ENCODE assay signal across 8 cellular contexts in the genomic region with DNA sequence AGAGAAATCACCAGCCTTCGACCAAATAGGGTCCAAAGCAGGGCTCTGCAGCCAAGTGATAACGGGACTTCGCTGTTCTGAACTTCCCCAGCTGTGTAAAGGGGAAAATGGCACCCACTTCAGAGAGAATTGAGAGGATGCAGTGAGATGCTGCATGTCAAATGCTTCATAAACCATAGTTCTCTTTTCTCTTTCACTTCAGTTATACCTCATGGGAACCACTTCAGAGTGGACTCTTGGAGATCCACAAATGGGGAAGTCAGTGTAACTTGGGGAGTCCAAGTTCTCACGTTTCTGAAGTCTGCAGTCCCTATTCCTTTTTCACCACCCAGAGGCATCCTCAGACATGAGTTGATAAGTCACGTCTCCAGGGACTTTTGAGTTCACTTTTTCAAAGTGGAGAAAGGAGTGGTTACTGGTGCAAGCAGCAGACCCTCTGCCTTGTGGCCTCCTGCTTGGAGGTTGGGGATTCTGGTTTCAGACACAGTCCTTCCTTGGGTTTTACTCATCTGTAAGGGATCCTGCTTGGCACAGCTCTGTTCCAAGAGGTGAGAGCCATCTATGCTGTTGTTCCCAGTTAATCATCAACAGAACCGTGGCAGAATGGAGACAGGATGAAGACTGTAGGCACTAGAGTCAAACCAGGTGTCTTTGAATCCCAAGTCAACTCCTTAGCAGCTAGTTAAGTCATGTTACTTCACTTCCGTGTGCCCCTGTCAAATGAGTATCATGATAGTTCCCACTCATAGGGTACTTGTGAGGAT.
DNase-seq lines count a peak whose midpoint lies in the region; ATAC-seq, FAIRE-seq and TF ChIP-seq lines count a peak whose summit lies in the region.

No MANE protein-coding gene starts in this region.

- no peaks in the 10 kb centered on the region for H3K27me3 ChIP-seq in HepG2 (ENCODE audit: control insufficient read depth in 1 of 2, insufficient read depth in 2 of 2, low read length in 2 of 2)

- no peak for TF ChIP-seq RAD21 in HepG2 (CRISPR knock-in tag; IDR thresholded peaks at IDR 0.05)

- CTCF ChIA-PET in HepG2 (lab: Yijun Ruan, JAX; ENCODE audit: low intra/inter-chr PET ratio, low total read pairs): no interaction called here

- no peak overlapping the region for H2AFZ ChIP-seq in HepG2 (ENCODE audit: low read length)

- peak overlapping the region; percentile 19; the same call in 1 of the 2 replicates for H3K4me2 ChIP-seq in HepG2 (ENCODE audit: low read depth, low read length)

- H3K4me1 ChIP-seq in HepG2 (ENCODE audit: insufficient read depth, low read length): peaks cover 15% of the 10 kb centered on the region

- POLR2A ChIA-PET in HepG2 (lab: Yijun Ruan, JAX): interaction anchor here (0.5 kb wide), 1 partner anchor 72 kb away, joined by 4 read pairs; no protein-coding TSS in a partner anchor

- TF ChIP-seq CTCF in GM12865 (IDR thresholded peaks at IDR 0.05; ENCODE audit: insufficient read depth, low read depth, low read length, missing control alignments): no peak
- no peak for TF ChIP-seq CTCF in HepG2 (CRISPR knock-in tag; IDR thresholded peaks at IDR 0.05)

- H3K79me2 ChIP-seq in HepG2 (ENCODE audit: insufficient read depth, low read length): no peaks in the 10 kb centered on the region

- H3K36me3 ChIP-seq in HepG2 (replicated peaks in 1 of 2; ENCODE audit: control insufficient read depth in 1 of 2, insufficient read depth in 2 of 2, low read length in 2 of 2): no peaks in the 10 kb centered on the region

- TF ChIP-seq EP300 in HepG2 (IDR thresholded peaks at IDR 0.05; ENCODE audit: low read depth in 2 of 2, low read length in 2 of 2) (no peak), HepG2 (CRISPR knock-in tag; IDR thresholded peaks at IDR 0.05; ENCODE audit: borderline replicate concordance) (no peak)

- no peaks in the 10 kb centered on the region for H3K27me3 Mint-ChIP-seq in stimulated activated naive CD8-positive, alpha-beta T cell treated with anti-CD3 and anti-CD28 coated beads, Interleukin-15, amount 100 ng/mL, for 72 hours

- FAIRE-seq in HepG2 (lab: Jason Lieb, UNC): peak; percentile 61

- in situ Hi-C loops in HepG2 (cut with HindIII; ENCODE audit: extremely low pct_ligation_motif_present, low pct_unique_long_range_greater_than_20kb): no loop called here

- no peak overlapping the region for H3K9ac ChIP-seq in HepG2 (ENCODE audit: insufficient read depth, low read depth, low read length)

- H3K4me3 ChIP-seq in GM12865 (ENCODE audit: low read depth, low read length) (no peak overlapping the region), HepG2 (replicated peaks in 1 of 3; ENCODE audit: insufficient read depth in 1 of 3, low read depth in 2 of 3, low read length in 3 of 3) (no peak overlapping the region)

- TF ChIP-seq POLR2A in HepG2 (IDR thresholded peaks at IDR 0.05; ENCODE audit: insufficient read depth in 1 of 2, low read depth in 2 of 2, low read length in 2 of 2): no peak

- H3K4me3 Mint-ChIP-seq in stimulated activated naive CD8-positive, alpha-beta T cell treated with anti-CD3 and anti-CD28 coated beads, Interleukin-15, amount 100 ng/mL, for 72 hours: no peak overlapping the region

- ATAC-seq in GM21529 (IDR thresholded peaks at IDR 0.05; ENCODE audit: unreplicated experiment) (peak; percentile 77), HepG2 (peak; percentile 95), GM18858 (IDR thresholded peaks at IDR 0.05; ENCODE audit: unreplicated experiment) (no peak)
- ATAC-seq in stimulated activated naive CD8-positive, alpha-beta T cell treated with anti-CD3 and anti-CD28 coated beads, Interleukin-15, amount 100 ng/mL, for 72 hours: no peak

- H3K9me3 Mint-ChIP-seq in stimulated activated naive CD8-positive, alpha-beta T cell treated with anti-CD3 and anti-CD28 coated beads, Interleukin-15, amount 100 ng/mL, for 72 hours: no peaks in the 10 kb centered on the region

- intact Hi-C loops in HepG2 (cut with micrococcal nuclease; ENCODE audit: unreplicated experiment): no loop called here

- DNase-seq in GM12865 (ENCODE audit: low read depth) (peak; percentile 88), MV-4-11 (lab: John Stamatoyannopoulos, UW) (peak; percentile 90), HepG2 (ENCODE audit: low spot score) (peak; percentile 35), NCI-H2171 treated with DMSO at 0.1 percent for 48 hours (lab: John Stamatoyannopoulos, UW) (no peak), amniotic stem cell (lab: John Stamatoyannopoulos, UW) (no peak)
- no peak for DNase-seq in stimulated activated naive CD8-positive, alpha-beta T cell treated with anti-CD3 and anti-CD28 coated beads, Interleukin-15, amount 100 ng/mL, for 72 hours

- H3K27ac Mint-ChIP-seq in stimulated activated naive CD8-positive, alpha-beta T cell treated with anti-CD3 and anti-CD28 coated beads, Interleukin-15, amount 100 ng/mL, for 72 hours: no peak overlapping the region

- H3K4me1 Mint-ChIP-seq in stimulated activated naive CD8-positive, alpha-beta T cell treated with anti-CD3 and anti-CD28 coated beads, Interleukin-15, amount 100 ng/mL, for 72 hours: peaks cover 20% of the 10 kb centered on the region

- H3K27ac ChIP-seq in HepG2 (ENCODE audit: extremely low read length, insufficient read depth, low read length): no peak overlapping the region

- no peaks in the 10 kb centered on the region for H3K9me3 ChIP-seq in HepG2 (ENCODE audit: low read length)

- 23% methylated on average over 7 of the region's 7 CpGs for WGBS in HepG2 (ENCODE audit: low lambda C conversion rate)

- H4K20me1 ChIP-seq in HepG2 (ENCODE audit: insufficient read depth, low read length): no peaks in the 10 kb centered on the region

- BruUV-seq in HepG2 (replicated peaks; lab: Mats Ljungman, UMichigan): no TSS peak

TF ChIP-seq in HepG2, 621 proteins besides CTCF, POLR2A, EP300 and RAD21 (continues in another document):
- TF ChIP-seq, protein P1, sequence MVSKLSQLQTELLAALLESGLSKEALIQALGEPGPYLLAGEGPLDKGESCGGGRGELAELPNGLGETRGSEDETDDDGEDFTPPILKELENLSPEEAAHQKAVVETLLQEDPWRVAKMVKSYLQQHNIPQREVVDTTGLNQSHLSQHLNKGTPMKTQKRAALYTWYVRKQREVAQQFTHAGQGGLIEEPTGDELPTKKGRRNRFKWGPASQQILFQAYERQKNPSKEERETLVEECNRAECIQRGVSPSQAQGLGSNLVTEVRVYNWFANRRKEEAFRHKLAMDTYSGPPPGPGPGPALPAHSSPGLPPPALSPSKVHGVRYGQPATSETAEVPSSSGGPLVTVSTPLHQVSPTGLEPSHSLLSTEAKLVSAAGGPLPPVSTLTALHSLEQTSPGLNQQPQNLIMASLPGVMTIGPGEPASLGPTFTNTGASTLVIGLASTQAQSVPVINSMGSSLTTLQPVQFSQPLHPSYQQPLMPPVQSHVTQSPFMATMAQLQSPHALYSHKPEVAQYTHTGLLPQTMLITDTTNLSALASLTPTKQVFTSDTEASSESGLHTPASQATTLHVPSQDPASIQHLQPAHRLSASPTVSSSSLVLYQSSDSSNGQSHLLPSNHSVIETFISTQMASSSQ (IDR thresholded peaks at IDR 0.05; ENCODE audit: low read depth): peak; percentile 76
- TF ChIP-seq, protein P1 (CRISPR knock-in tag; IDR thresholded peaks at IDR 0.05; ENCODE audit: borderline replicate concordance): no peak
- TF ChIP-seq, protein P2, sequence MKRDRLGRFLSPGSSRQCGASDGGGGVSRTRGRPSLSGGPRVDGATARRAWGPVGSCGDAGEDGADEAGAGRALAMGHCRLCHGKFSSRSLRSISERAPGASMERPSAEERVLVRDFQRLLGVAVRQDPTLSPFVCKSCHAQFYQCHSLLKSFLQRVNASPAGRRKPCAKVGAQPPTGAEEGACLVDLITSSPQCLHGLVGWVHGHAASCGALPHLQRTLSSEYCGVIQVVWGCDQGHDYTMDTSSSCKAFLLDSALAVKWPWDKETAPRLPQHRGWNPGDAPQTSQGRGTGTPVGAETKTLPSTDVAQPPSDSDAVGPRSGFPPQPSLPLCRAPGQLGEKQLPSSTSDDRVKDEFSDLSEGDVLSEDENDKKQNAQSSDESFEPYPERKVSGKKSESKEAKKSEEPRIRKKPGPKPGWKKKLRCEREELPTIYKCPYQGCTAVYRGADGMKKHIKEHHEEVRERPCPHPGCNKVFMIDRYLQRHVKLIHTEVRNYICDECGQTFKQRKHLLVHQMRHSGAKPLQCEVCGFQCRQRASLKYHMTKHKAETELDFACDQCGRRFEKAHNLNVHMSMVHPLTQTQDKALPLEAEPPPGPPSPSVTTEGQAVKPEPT (CRISPR knock-in tag; IDR thresholded peaks at IDR 0.05; ENCODE audit: low read depth): no peak
- no peak for TF ChIP-seq ASH2L (IDR thresholded peaks at IDR 0.05; ENCODE audit: insufficient read length, low read depth, low read length)
- TF ChIP-seq, protein P3, sequence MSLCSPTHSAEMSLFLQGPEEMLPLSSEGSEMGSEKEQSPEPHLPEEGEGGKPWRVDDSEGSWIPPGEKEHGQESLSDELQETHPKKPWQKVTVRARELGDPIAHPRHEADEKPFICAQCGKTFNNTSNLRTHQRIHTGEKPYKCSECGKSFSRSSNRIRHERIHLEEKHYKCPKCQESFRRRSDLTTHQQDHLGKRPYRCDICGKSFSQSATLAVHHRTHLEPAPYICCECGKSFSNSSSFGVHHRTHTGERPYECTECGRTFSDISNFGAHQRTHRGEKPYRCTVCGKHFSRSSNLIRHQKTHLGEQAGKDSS (CRISPR knock-in tag; IDR thresholded peaks at IDR 0.05; ENCODE audit: borderline replicate concordance, low read depth): no peak

Comparison
In these comparisons a context has a peak if more than half of its experiments do, and no peak if none do; other contexts are left out.
1. DNase-seq: peak in GM12865 (single experiment), MV-4-11 (single experiment) and HepG2 (single experiment); none in stimulated activated naive CD8-positive, alpha-beta T cell treated with anti-CD3 and anti-CD28 coated beads, Interleukin-15, amount 100 ng/mL, for 72 hours (0 of 2), NCI-H2171 treated with DMSO at 0.1 percent for 48 hours (single experiment) and amniotic stem cell (single experiment).
2. ATAC-seq: peak in GM21529 (single experiment) and HepG2 (single experiment); none in stimulated activated naive CD8-positive, alpha-beta T cell treated with anti-CD3 and anti-CD28 coated beads, Interleukin-15, amount 100 ng/mL, for 72 hours (single experiment) and GM18858 (single experiment).